Comparison of ENCODE assay signal across 9 cellular contexts in genomic region chr18:24051256-24051947, GRCh38. TPM values are rescaled to one million over a fixed set of nuclear protein-coding genes. Genes with fewer than 3 reads are reported as not detected.
A peak's percentile ranks its signal among the peaks of the same experiment; 100 is the strongest.
DNase-seq lines count a peak whose midpoint lies in the region; ATAC-seq and TF ChIP-seq lines count a peak whose summit lies in the region.
"Had no signal": no experiment of that assay in that cellular context is flagged by ENCODE, and none has a peak within 500 bp of the region (broad histone marks: within the 10 kb centered on the region; RNA-seq: fewer than 3 reads in every experiment).

No MANE protein-coding gene starts in this region.

- intact Hi-C loops in left lung (cut with DNase I), result no loop called here

- ATAC-seq in left lung, result peak; percentile 58
- no peak for ATAC-seq in GM18519 (IDR thresholded peaks at IDR 0.05; ENCODE audit: low FRiP score, unreplicated experiment)
- ATAC-seq in HG02798 (IDR thresholded peaks at IDR 0.05; ENCODE audit: poor library complexity, unreplicated experiment), result no peak

- POLR2A ChIA-PET in HEK293 (lab: Yijun Ruan, JAX), result no interaction called here

- no peaks in the 10 kb centered on the region for H3K27me3 ChIP-seq in left lung

- peak; percentile 66 for DNase-seq in DMS53 treated with DMSO at 0.1 percent for 48 hours (lab: John Stamatoyannopoulos, UW; ENCODE audit: unreplicated experiment)
- DNase-seq in left lung, result no peak
- no peak for DNase-seq in islet precursor cell
- no peak for DNase-seq in NOMO-1 treated with DMSO at 0.1 percent for 48 hours (lab: John Stamatoyannopoulos, UW; ENCODE audit: unreplicated experiment)
- DNase-seq: NCI-H2029 had no signal

- H3K9me3 ChIP-seq in HEK293 (ENCODE audit: control insufficient read depth, insufficient read depth, low read depth, low read length) (no peaks in the 10 kb centered on the region), left lung (no peaks in the 10 kb centered on the region)

- H3K36me3 ChIP-seq in HEK293 (ENCODE audit: control insufficient read depth in 2 of 2, insufficient read depth in 1 of 2, low read length in 2 of 2), result no peaks in the 10 kb centered on the region
- H3K36me3 ChIP-seq in left lung, result no peaks in the 10 kb centered on the region

- CTCF ChIA-PET in HEK293 (lab: Yijun Ruan, JAX), result interaction anchor here (0.6 kb wide), 1 partner anchor 28 kb away, joined by 3 read pairs; no protein-coding TSS in a partner anchor

- no peak overlapping the region for H3K4me3 ChIP-seq in HEK293 (ENCODE audit: low read depth, low read length)
- H3K4me3 ChIP-seq in left lung, result no peak overlapping the region

- no peak for TF ChIP-seq CTCF in HEK293 (tag by site-specific recombination; IDR thresholded peaks at IDR 0.05)
- no peak for TF ChIP-seq CTCF in VCaP (conservative IDR thresholded peaks at IDR 0.05)
- TF ChIP-seq CTCF in left lung (IDR thresholded peaks at IDR 0.05), result no peak

- no peak overlapping the region for H3K27ac ChIP-seq in HEK293 (ENCODE audit: extremely low read depth, low read depth, low read length)
- H3K27ac ChIP-seq in VCaP, result peak overlapping the region; percentile 90
- no peak overlapping the region for H3K27ac ChIP-seq in left lung

- H3K4me1 ChIP-seq in HEK293 (ENCODE audit: control insufficient read depth, insufficient read depth, low read length), result peaks cover 28% of the 10 kb centered on the region
- H3K4me1 ChIP-seq in left lung, result no peaks in the 10 kb centered on the region

TF ChIP-seq in HEK293, 187 proteins besides CTCF, POLR2A, EP300 and RAD21:
- TF ChIP-seq FEZF1 (tag by site-specific recombination; IDR thresholded peaks at IDR 0.05) (peak; percentile 81), ZNF114 (tag by site-specific recombination; IDR thresholded peaks at IDR 0.05) (no peak), ZNF670 (tag by site-specific recombination; IDR thresholded peaks at IDR 0.05; ENCODE audit: low read depth) (no peak), ZNF19 (tag by site-specific recombination; IDR thresholded peaks at IDR 0.05; ENCODE audit: low read depth) (no peak), ZNF335 (tag by site-specific recombination; conservative IDR thresholded peaks at IDR 0.05) (peak; percentile 24; the same call in 1 of the 2 replicates)

RNA-seq across cellular contexts. Expression of gene TTC39C, which starts 36.8 kb away (rescaled TPM):
- total RNA-seq in left lung, result 10 to 100 TPM; 12.2 to 19.3 TPM
